Comparison of ENCODE assay signal across 17 cellular contexts in genomic region chr3:23576379-23576959, GRCh38.
DNase-seq lines count a peak whose midpoint lies in the region; ATAC-seq and TF ChIP-seq lines count a peak whose summit lies in the region.
"Had no signal": no experiment of that assay in that cellular context is flagged by ENCODE, and none has a peak within 500 bp of the region (broad histone marks: within the 10 kb centered on the region; RNA-seq: fewer than 3 reads in every experiment).

No MANE protein-coding gene starts in this region.

- in situ Hi-C loops in Panc1 (cut with HindIII; ENCODE audit: low pct_unique_long_range_greater_than_20kb, low sequenced_read_pairs) = no loop called here
- in situ Hi-C loops in GM13977 (cut with MboI; ENCODE audit: low pct_unique_long_range_greater_than_20kb, low sequenced_read_pairs, unreplicated experiment) = no loop called here

- no peak for TF ChIP-seq RAD21 in HCT116 (IDR thresholded peaks at IDR 0.05; ENCODE audit: low read depth)

- H3K27ac ChIP-seq in HCT116 (ENCODE audit: low read depth, low read length) (no peak overlapping the region), Panc1 (ENCODE audit: low read length) (no peak overlapping the region; the same call in 1 of the 2 replicates)

- RAD21 ChIA-PET in HCT116 (lab: Charles Lee; ENCODE audit: low non-redundant PET in 1 of 2, low total read pairs in 2 of 2, uncharacterized antibody in 2 of 2, unreplicated experiment in 2 of 2) = no interaction called here

- DNase-seq in HCT116 (ENCODE audit: low read depth, low spot score) (no peak), NCI-H146 treated with DMSO at 0.1 percent for 48 hours (lab: John Stamatoyannopoulos, UW; ENCODE audit: unreplicated experiment) (peak; percentile 30), Panc1 (ENCODE audit: low read depth, low spot score) (peak; percentile 56), mucosa of descending colon (no peak), GM13977 (ENCODE audit: low spot score) (no peak)
- DNase-seq: activated CD4-positive, alpha-beta T cell treated with anti-CD3 and anti-CD28 coated beads, Interleukin-2, amount 10 ng/mL, durations not matched to agents 24 days and 14 days; AML-193; Caco-2; head of caudate nucleus; KG1; mammary epithelial cell; NCI-H526; RPMI8226; stimulated activated CD4-positive, alpha-beta T cell treated with anti-CD3 and anti-CD28 coated beads, Interleukin-4, amount 100 ng/mL, for 24 hours; T-cell had no signal

- H4K20me1 ChIP-seq in HCT116 (ENCODE audit: insufficient read depth) = no peaks in the 10 kb centered on the region

- no peak overlapping the region for H3K9ac ChIP-seq in HCT116 (ENCODE audit: low read length)

- H3K79me2 ChIP-seq in HCT116 (ENCODE audit: insufficient read depth, low read length) = no peaks in the 10 kb centered on the region

- POLR2A ChIA-PET in HCT116 (lab: Charles Lee) (interaction anchor here (1.0 kb wide), 1 partner anchor 92 kb away, joined by 3 read pairs; no protein-coding TSS in a partner anchor), Panc1 (lab: Charles Lee) (no interaction called here)

- TF ChIP-seq CTCF in HCT116 (IDR thresholded peaks at IDR 0.05 in 2 of 3, conservative IDR thresholded peaks at IDR 0.05 in 1 of 3; ENCODE audit: borderline replicate concordance in 1 of 3, insufficient read depth in 1 of 3, low read depth in 2 of 3, low read length in 2 of 3) = no peak
- no peak for TF ChIP-seq CTCF in Panc1 (IDR thresholded peaks at IDR 0.05)
- no peak for TF ChIP-seq CTCF in mucosa of descending colon (IDR thresholded peaks at IDR 0.05)
- no peak for TF ChIP-seq CTCF in GM13977 (IDR thresholded peaks at IDR 0.05; ENCODE audit: extremely low read depth, insufficient read depth, missing control alignments)

- H3K9me3 ChIP-seq in HCT116 (ENCODE audit: control insufficient read depth in 1 of 2, insufficient read depth in 1 of 2, low read depth in 1 of 2, low read length in 2 of 2) (no peaks in the 10 kb centered on the region), Panc1 (ENCODE audit: control insufficient read depth, insufficient read depth, low read depth, low read length) (no peaks in the 10 kb centered on the region), mucosa of descending colon (no peaks in the 10 kb centered on the region)
- H3K9me3 ChIP-seq: Caco-2 had no signal

- CTCF ChIA-PET in HCT116 (lab: Charles Lee) = no interaction called here
- CTCF ChIA-PET in Panc1 (lab: Charles Lee) = interaction anchor here (0.7 kb wide), 1 partner anchor 142 kb away, joined by 4 read pairs; no protein-coding TSS in a partner anchor

- H3K4me1 ChIP-seq in HCT116 (ENCODE audit: control insufficient read depth in 1 of 2, insufficient read depth in 2 of 2, low read length in 2 of 2) (peaks cover 2 to 15% of the 10 kb centered on the region in 2 experiments; a peak in 2 of 4 replicates), Panc1 (ENCODE audit: control insufficient read depth, insufficient read depth, low read length) (peaks cover 20% of the 10 kb centered on the region), mucosa of descending colon (ENCODE audit: low read depth) (no peaks in the 10 kb centered on the region)
- H3K4me1 ChIP-seq: Caco-2 had no signal

- H3K4me2 ChIP-seq in HCT116 (ENCODE audit: low read length) = no peak overlapping the region

- no peaks in the 10 kb centered on the region for H3K9me2 ChIP-seq in HCT116 (ENCODE audit: insufficient read depth)

- BruUV-seq in HCT116 (replicated peaks; lab: Mats Ljungman, UMichigan) (no TSS peak), Panc1 (replicated peaks; lab: Mats Ljungman, UMichigan) (no TSS peak)

- no peaks in the 10 kb centered on the region for H3K36me3 ChIP-seq in HCT116 (ENCODE audit: control insufficient read depth in 1 of 2, insufficient read depth in 2 of 2, low read length in 2 of 2)
- H3K36me3 ChIP-seq in Panc1 (ENCODE audit: control insufficient read depth, insufficient read depth, low read length) = no peaks in the 10 kb centered on the region
- no peaks in the 10 kb centered on the region for H3K36me3 ChIP-seq in mucosa of descending colon (ENCODE audit: low read depth)

- no peaks in the 10 kb centered on the region for H3K27me3 ChIP-seq in HCT116 (ENCODE audit: insufficient read depth, low read length)
- no peaks in the 10 kb centered on the region for H3K27me3 ChIP-seq in Panc1 (ENCODE audit: control insufficient read depth, insufficient read depth, low read length)

- no peak overlapping the region for H2AFZ ChIP-seq in HCT116 (ENCODE audit: low read depth, low read length, poor library complexity, severe bottlenecking)

- no peak; the same call in 1 of the 2 replicates for ATAC-seq in HCT116
- ATAC-seq in Panc1 = peak; percentile 78
- ATAC-seq in mucosa of descending colon = peak; percentile 76
- no peak for ATAC-seq in GM18511 (IDR thresholded peaks at IDR 0.05; ENCODE audit: unreplicated experiment)
- ATAC-seq in HG03280 (IDR thresholded peaks at IDR 0.05; ENCODE audit: unreplicated experiment) = no peak
- ATAC-seq: T-cell had no signal

- H3K4me3 ChIP-seq in HCT116 (replicated peaks in 1 of 2; ENCODE audit: low read depth in 1 of 2, low read length in 2 of 2) (no peak overlapping the region), Panc1 (ENCODE audit: low read depth in 2 of 2, low read length in 2 of 2) (no peak overlapping the region), mucosa of descending colon (no peak overlapping the region)

- intact Hi-C loops in HCT116 (cut with micrococcal nuclease) = no loop called here
- intact Hi-C loops in Panc1 (cut with micrococcal nuclease; ENCODE audit: unreplicated experiment) = no loop called here
- intact Hi-C loops in mucosa of descending colon (cut with DNase I, micrococcal nuclease) = no loop called here

- TF ChIP-seq POLR2A in HCT116 (IDR thresholded peaks at IDR 0.05; ENCODE audit: borderline replicate concordance, extremely low read depth, insufficient read depth, insufficient read length) = no peak

TF ChIP-seq in HCT116, 20 proteins besides CTCF, POLR2A, EP300 and RAD21:
- peak; percentile 36 for TF ChIP-seq CEBPB (IDR thresholded peaks at IDR 0.05; ENCODE audit: low read depth)
- no peak for TF ChIP-seq POLR2AphosphoS5 (IDR thresholded peaks at IDR 0.05; ENCODE audit: low read depth, low read length)

Comparison
In these comparisons a context has a peak if more than half of its experiments do, and no peak if none do; other contexts are left out.
1. ATAC-seq: peak in Panc1 (single experiment) and mucosa of descending colon (single experiment); none in HCT116 (single experiment), GM18511 (single experiment) and HG03280 (single experiment).
2. DNase-seq: peak in NCI-H146 treated with DMSO at 0.1 percent for 48 hours (single experiment) and Panc1 (single experiment); none in HCT116 (single experiment), mucosa of descending colon (0 of 3) and GM13977 (single experiment).